8 cellular contexts compared by ENCODE assay signal in genomic region chr10:128069351-128070051, GRCh38. TPM values are rescaled to one million over a fixed set of nuclear protein-coding genes. Genes with fewer than 3 reads are reported as not detected.
DNase-seq lines count a peak whose midpoint lies in the region; ATAC-seq and TF ChIP-seq lines count a peak whose summit lies in the region.

No MANE protein-coding gene starts in this region.

- H3K36me3 Mint-ChIP-seq in naive thymus-derived CD4-positive, alpha-beta T cell = peaks cover 22 to 64% (median 38%) of the 10 kb centered on the region in 5 donors
- peaks cover 51 to 65% of the 10 kb centered on the region in 2 donors for H3K36me3 Mint-ChIP-seq in stimulated activated naive B cell treated with anti-CD40 and anti-IgM and Interleukin-4, amounts not matched to agents 10 μg/mL and 1 μg/mL and 100 μg/mL, for 72 hours

- POLR2A ChIA-PET in BJ (lab: Charles Lee) = no interaction called here
- POLR2A ChIA-PET in naive thymus-derived CD4-positive, alpha-beta T cell (lab: Charles Lee) = interaction anchor here (1.1 to 2.0 kb wide), 3 partner anchors 21 to 40 kb away, joined by 3 to 10 read pairs (median 7); no protein-coding TSS in a partner anchor

- intact Hi-C loops in naive thymus-derived CD4-positive, alpha-beta T cell (cut with micrococcal nuclease) = loop anchor here (1.0 to 10.0 kb wide), 5 partner anchors 22 to 1395 kb away; partner anchors contain the start of gene MGMT (in 1 of the 2)

- H3K4me1 ChIP-seq in naive thymus-derived CD4-positive, alpha-beta T cell (ENCODE audit: control insufficient read depth in 2 of 2, insufficient read depth in 2 of 2, low read length in 2 of 2) = peaks cover 16 to 19% of the 10 kb centered on the region in 2 donors

- H3K27me3 Mint-ChIP-seq in naive thymus-derived CD4-positive, alpha-beta T cell = no peaks in the 10 kb centered on the region
- H3K27me3 Mint-ChIP-seq in stimulated activated naive B cell treated with anti-CD40 and anti-IgM and Interleukin-4, amounts not matched to agents 10 μg/mL and 1 μg/mL and 100 μg/mL, for 72 hours = no peaks in the 10 kb centered on the region

- CTCF ChIA-PET in BJ (lab: Yijun Ruan, JAX) = interaction anchor here (0.7 to 10.1 kb wide), 31 partner anchors 9 to 215 kb away, joined by 3 to 160 read pairs (median 5); partner anchors contain the start of gene PTPRE
- CTCF ChIA-PET in naive thymus-derived CD4-positive, alpha-beta T cell (lab: Charles Lee) = interaction anchor here (0.7 to 19.9 kb wide), 20 partner anchors 11 to 163 kb away, joined by 3 to 217 read pairs (median 4); partner anchors contain the start of gene PTPRE

- H3K4me3 ChIP-seq in BJ (ENCODE audit: low read depth, low read length) (no peak overlapping the region), HL-60 (replicated peaks; ENCODE audit: insufficient read depth, low read length) (no peak overlapping the region), epithelial cell of esophagus (ENCODE audit: low read length) (no peak overlapping the region)
- no peak overlapping the region for H3K4me3 ChIP-seq in naive thymus-derived CD4-positive, alpha-beta T cell (ENCODE audit: low read length)

- DNase-seq in BJ (ENCODE audit: low read depth) = no peak
- peak; percentile 46 for DNase-seq in GM19238 (ENCODE audit: insufficient read length, low spot score)
- peak in 1 of 2 experiments; percentile 78 for DNase-seq in HL-60 (ENCODE audit: low read depth in 1 of 2, low spot score in 1 of 2)
- DNase-seq in NOMO-1 treated with dmso at 0.1 percent for 144 hours (lab: John Stamatoyannopoulos, UW; ENCODE audit: unreplicated experiment) = peak; percentile 37
- peak; percentile 52 for DNase-seq in activated CD8-positive, alpha-beta memory T cell treated with anti-CD3 and anti-CD28 coated beads, Interleukin-2, amount 50 U/mL, for 24 hours (ENCODE audit: extremely low read depth)
- DNase-seq in epithelial cell of esophagus (ENCODE audit: low read depth) = peak; percentile 82
- DNase-seq in naive thymus-derived CD4-positive, alpha-beta T cell = peak; percentile 56 to 81 (median 76)
- DNase-seq in stimulated activated naive B cell treated with anti-CD40 and anti-IgM and Interleukin-4, amounts not matched to agents 10 μg/mL and 1 μg/mL and 100 μg/mL, for 72 hours = peak; percentile 60

- H3K36me3 ChIP-seq in BJ (ENCODE audit: control insufficient read depth, insufficient read depth, low read length) = no peaks in the 10 kb centered on the region
- peaks cover 34 to 82% (median 53%) of the 10 kb centered on the region in 3 experiments for H3K36me3 ChIP-seq in naive thymus-derived CD4-positive, alpha-beta T cell (ENCODE audit: control insufficient read depth in 2 of 3, insufficient read depth in 3 of 3, low read length in 3 of 3)

- no peak overlapping the region for H3K27ac ChIP-seq in HL-60 (replicated peaks)
- no peak overlapping the region for H3K27ac ChIP-seq in naive thymus-derived CD4-positive, alpha-beta T cell (ENCODE audit: low read depth, low read length)

- peak; percentile 80 for TF ChIP-seq CTCF in BJ (IDR thresholded peaks at IDR 0.05; ENCODE audit: insufficient read depth, low read depth, low read length)
- TF ChIP-seq CTCF in HL-60 (IDR thresholded peaks at IDR 0.05; ENCODE audit: insufficient read depth, low read length) = peak; percentile 34
- peak; percentile 75 for TF ChIP-seq CTCF in epithelial cell of esophagus (IDR thresholded peaks at IDR 0.05; ENCODE audit: insufficient read depth, low read depth, low read length, missing control alignments)

- H3K4me1 Mint-ChIP-seq in naive thymus-derived CD4-positive, alpha-beta T cell = peaks cover 31 to 50% (median 37%) of the 10 kb centered on the region in 7 donors
- H3K4me1 Mint-ChIP-seq in stimulated activated naive B cell treated with anti-CD40 and anti-IgM and Interleukin-4, amounts not matched to agents 10 μg/mL and 1 μg/mL and 100 μg/mL, for 72 hours = peaks cover 35 to 45% of the 10 kb centered on the region in 2 donors

- peak; percentile 66 for ATAC-seq in naive thymus-derived CD4-positive, alpha-beta T cell
- peak; percentile 20 to 29 for ATAC-seq in stimulated activated naive B cell treated with anti-CD40 and anti-IgM and Interleukin-4, amounts not matched to agents 10 μg/mL and 1 μg/mL and 100 μg/mL, for 72 hours (replicated peaks)

- H3K9me3 Mint-ChIP-seq in naive thymus-derived CD4-positive, alpha-beta T cell = no peaks in the 10 kb centered on the region
- no peaks in the 10 kb centered on the region for H3K9me3 Mint-ChIP-seq in stimulated activated naive B cell treated with anti-CD40 and anti-IgM and Interleukin-4, amounts not matched to agents 10 μg/mL and 1 μg/mL and 100 μg/mL, for 72 hours

- H3K4me3 Mint-ChIP-seq in naive thymus-derived CD4-positive, alpha-beta T cell = no peak overlapping the region
- H3K4me3 Mint-ChIP-seq in stimulated activated naive B cell treated with anti-CD40 and anti-IgM and Interleukin-4, amounts not matched to agents 10 μg/mL and 1 μg/mL and 100 μg/mL, for 72 hours = no peak overlapping the region

- no peaks in the 10 kb centered on the region for H3K9me3 ChIP-seq in naive thymus-derived CD4-positive, alpha-beta T cell (ENCODE audit: control insufficient read depth in 2 of 3, low read length in 3 of 3)

- H3K27me3 ChIP-seq in BJ (ENCODE audit: control insufficient read depth, insufficient read depth, low read length) (no peaks in the 10 kb centered on the region; the same call in 1 of the 2 replicates), HL-60 (ENCODE audit: insufficient read depth, poor library complexity, severe bottlenecking) (no peaks in the 10 kb centered on the region)
- no peaks in the 10 kb centered on the region for H3K27me3 ChIP-seq in naive thymus-derived CD4-positive, alpha-beta T cell (ENCODE audit: control insufficient read depth in 2 of 2, insufficient read depth in 2 of 2, low read length in 2 of 2)

- H3K27ac Mint-ChIP-seq in naive thymus-derived CD4-positive, alpha-beta T cell = peak overlapping the region in 4 of 9 donors; percentile 45 to 65 (median 54)
- H3K27ac Mint-ChIP-seq in stimulated activated naive B cell treated with anti-CD40 and anti-IgM and Interleukin-4, amounts not matched to agents 10 μg/mL and 1 μg/mL and 100 μg/mL, for 72 hours = no peak overlapping the region

RNA-seq across cellular contexts. Expression of gene MKI67, which starts 56.7 kb away (rescaled TPM):
- polyA plus RNA-seq in BJ (2011; rRNA removed) = 11.8 and 12.5 TPM in 2 replicates
- polyA minus RNA-seq in BJ (2011; rRNA and poly(A)+ RNA removed) = 14.9 and 25.3 TPM in 2 replicates
- total RNA-seq in naive thymus-derived CD4-positive, alpha-beta T cell = 100 to 1,000 TPM in 1 of 5 experiments, 1 to 10 TPM in 2, under 1 TPM in 2; 0.05 to 219 (median 1.6) TPM
- polyA plus RNA-seq in naive thymus-derived CD4-positive, alpha-beta T cell = under 1 TPM; 0.12 to 0.20 TPM

Comparison
In these comparisons a context has a peak if more than half of its experiments do, and no peak if none do; other contexts are left out.
1. RNA of gene MKI67, which starts 56.7 kb away (polyA plus RNA-seq): 11.8 to 12.5 TPM in BJ; 0.12 to 0.20 TPM in naive thymus-derived CD4-positive, alpha-beta T cell; every median in the first group is over 10 times any median in the second.
2. Peak in every context shown above with its lines, with median percentiles within 50 percentile points of each other: CTCF ChIP-seq.